In genomic region chr17:65820306-65820705, GRCh38 we compare ENCODE assay signal across 26 cellular contexts.
"Had no signal": no experiment of that assay in that cellular context is flagged by ENCODE, and none has a peak within 500 bp of the region (broad histone marks: within the 10 kb centered on the region; RNA-seq: fewer than 3 reads in every experiment).

No MANE protein-coding gene starts in this region.

- ATAC-seq: left lobe of liver; lower lobe of right lung; natural killer cell; right lobe of liver; stimulated activated naive B cell treated with anti-CD40 and anti-IgM and Interleukin-4, amounts not matched to agents 10 μg/mL and 1 μg/mL and 100 μg/mL, for 72 hours; stimulated activated naive CD8-positive, alpha-beta T cell treated with anti-CD3 and anti-CD28 coated beads, Interleukin-15, Interleukin-2, amounts not matched to agents 100 U/mL and 50 U/mL, for 24 hours had no signal

- H3K9me3 ChIP-seq: lower lobe of right lung, neutrophil, ovary, right atrium auricular region, right lobe of liver, stomach, testis, thyroid gland, transverse colon, upper lobe of left lung, vagina had no signal

- H3K4me1 ChIP-seq: lower lobe of right lung, neural progenitor cell, right atrium auricular region, right lobe of liver, stomach, testis, upper lobe of left lung, vagina had no signal

- H3K36me3 ChIP-seq: lower lobe of right lung, neural progenitor cell, neutrophil, ovary, right atrium auricular region, right lobe of liver, stomach, thyroid gland, transverse colon, upper lobe of left lung, vagina had no signal

- H3K27ac ChIP-seq: hepatocyte, lower lobe of right lung, neural progenitor cell, neutrophil, ovary, right atrium auricular region, right lobe of liver, stomach, testis, thyroid gland, transverse colon, upper lobe of left lung, vagina had no signal

- DNase-seq: islet precursor cell; lower lobe of right lung; mammary epithelial cell; mesenchymal stem cell; naive B cell; natural killer cell; nephron progenitor cell; occipital lobe; ovary; right lobe of liver; stimulated activated CD4-positive, alpha-beta T cell treated with anti-CD3 and anti-CD28 coated beads, Interleukin-1b, Interleukin-23, amount 100 ng/mL, for 48 hours; stimulated activated CD4-positive, alpha-beta T cell treated with anti-CD3 and anti-CD28 coated beads, Interleukin-4, amount 100 ng/mL, for 1 hour; stimulated activated naive B cell treated with anti-CD40 and anti-IgM and Interleukin-4, amounts not matched to agents 10 μg/mL and 1 μg/mL and 100 μg/mL, for 72 hours; stimulated activated naive CD8-positive, alpha-beta T cell treated with anti-CD3 and anti-CD28 coated beads, Interleukin-15, Interleukin-2, amounts not matched to agents 100 U/mL and 50 U/mL, for 24 hours; stomach; testis; thyroid gland; transverse colon; upper lobe of left lung had no signal

- H3K4me3 ChIP-seq: hepatocyte, lower lobe of right lung, neural progenitor cell, ovary, right atrium auricular region, right lobe of liver, smooth muscle cell, stomach, testis, thyroid gland, transverse colon, upper lobe of left lung, vagina had no signal
